Comparison of ENCODE assay signal across 19 cellular contexts in the genomic region with DNA sequence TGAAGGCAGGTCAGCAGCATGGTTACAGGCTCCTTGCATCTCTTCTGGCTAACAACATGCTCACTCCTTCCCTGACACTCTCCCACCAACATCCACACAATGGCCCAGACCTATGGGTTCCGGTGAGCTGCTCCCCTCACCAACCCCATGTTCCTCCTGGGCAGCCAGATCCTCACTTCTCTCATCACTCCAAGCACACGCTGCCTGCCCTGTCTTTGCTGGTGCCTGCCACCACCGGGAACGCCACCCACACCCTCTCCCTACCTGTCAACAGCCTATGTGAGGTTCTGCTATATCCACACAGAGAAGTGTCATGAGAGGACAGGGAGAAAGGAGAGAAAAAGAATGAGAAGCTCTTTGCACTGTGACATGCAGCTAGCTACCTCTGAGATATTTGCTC.
"Had no signal": no experiment of that assay in that cellular context is flagged by ENCODE, and none has a peak within 500 bp of the region (broad histone marks: within the 10 kb centered on the region; RNA-seq: fewer than 3 reads in every experiment).

No MANE protein-coding gene starts in this region.

- H3K9ac ChIP-seq: SK-N-SH had no signal

- FAIRE-seq: endometrium, frontal cortex had no signal

- H3K36me3 ChIP-seq: brain microvascular endothelial cell had no signal

- H3K9me3 Mint-ChIP-seq: activated CD4-positive, alpha-beta memory T cell treated with anti-CD3 and anti-CD28 coated beads for 36 hours; activated naive CD4-positive, alpha-beta T cell treated with anti-CD3 and anti-CD28 coated beads for 36 hours; mesothelial cell of epicardium; natural killer cell treated with Interleukin-12 subunit alpha and Interleukin-12 subunit beta and Interleukin-15 and Interleukin-18, amount 100 ng/mL, for 72 hours; T-helper 2 cell treated with Interferon-gamma antibody and Interleukin-4, amounts not matched to agents 5 μg/mL and 100 μg/mL, for 36 hours; WTC11 had no signal

- H3K27ac ChIP-seq: brain microvascular endothelial cell, coronary artery, lower lobe of right lung, stomach, upper lobe of left lung had no signal

- H3K4me1 Mint-ChIP-seq: activated CD4-positive, alpha-beta T cell treated with anti-CD3 and anti-CD28 coated beads for 36 hours; mesothelial cell of epicardium; WTC11 had no signal

- H3K4me3 ChIP-seq: coronary artery, lower lobe of right lung, stomach, upper lobe of left lung had no signal

- ATAC-seq: activated CD4-positive, alpha-beta T cell treated with anti-CD3 and anti-CD28 coated beads for 36 hours; activated CD8-positive, alpha-beta memory T cell treated with anti-CD3 and anti-CD28 coated beads, Interleukin-2, amount 10 ng/mL, durations not matched to agents 7 days and 5 days; lower lobe of right lung; WTC11 had no signal

- H3K9me3 ChIP-seq: lower lobe of right lung, SK-N-SH, stomach, upper lobe of left lung had no signal

- H3K27me3 Mint-ChIP-seq: activated CD4-positive, alpha-beta memory T cell treated with anti-CD3 and anti-CD28 coated beads for 36 hours; activated CD4-positive, alpha-beta T cell treated with anti-CD3 and anti-CD28 coated beads for 36 hours; activated CD8-positive, alpha-beta memory T cell treated with anti-CD3 and anti-CD28 coated beads, Interleukin-2, amount 10 ng/mL, durations not matched to agents 7 days and 5 days; natural killer cell treated with Interleukin-12 subunit alpha and Interleukin-12 subunit beta and Interleukin-15 and Interleukin-18, amount 100 ng/mL, for 72 hours had no signal

- H3K27ac Mint-ChIP-seq: activated CD4-positive, alpha-beta memory T cell treated with anti-CD3 and anti-CD28 coated beads for 36 hours; activated CD4-positive, alpha-beta T cell treated with anti-CD3 and anti-CD28 coated beads for 36 hours; activated CD8-positive, alpha-beta memory T cell treated with anti-CD3 and anti-CD28 coated beads, Interleukin-2, amount 10 ng/mL, durations not matched to agents 7 days and 5 days; activated naive CD4-positive, alpha-beta T cell treated with anti-CD3 and anti-CD28 coated beads for 36 hours; mesothelial cell of epicardium; natural killer cell treated with Interleukin-12 subunit alpha and Interleukin-12 subunit beta and Interleukin-15 and Interleukin-18, amount 100 ng/mL, for 72 hours; T-helper 2 cell treated with Interferon-gamma antibody and Interleukin-4, amounts not matched to agents 5 μg/mL and 100 μg/mL, for 36 hours; WTC11 had no signal

- H3K4me2 ChIP-seq: SK-N-SH had no signal

- H3K4me3 Mint-ChIP-seq: activated CD4-positive, alpha-beta memory T cell treated with anti-CD3 and anti-CD28 coated beads for 36 hours; activated CD4-positive, alpha-beta T cell treated with anti-CD3 and anti-CD28 coated beads for 36 hours; activated CD8-positive, alpha-beta memory T cell treated with anti-CD3 and anti-CD28 coated beads, Interleukin-2, amount 10 ng/mL, durations not matched to agents 7 days and 5 days; activated naive CD4-positive, alpha-beta T cell treated with anti-CD3 and anti-CD28 coated beads for 36 hours; mesothelial cell of epicardium; natural killer cell treated with Interleukin-12 subunit alpha and Interleukin-12 subunit beta and Interleukin-15 and Interleukin-18, amount 100 ng/mL, for 72 hours; T-helper 2 cell treated with Interferon-gamma antibody and Interleukin-4, amounts not matched to agents 5 μg/mL and 100 μg/mL, for 36 hours; WTC11 had no signal

- DNase-seq: activated CD4-positive, alpha-beta memory T cell treated with anti-CD3 and anti-CD28 coated beads for 36 hours; activated CD4-positive, alpha-beta T cell treated with anti-CD3 and anti-CD28 coated beads for 36 hours; activated CD8-positive, alpha-beta memory T cell treated with anti-CD3 and anti-CD28 coated beads, Interleukin-2, amount 10 ng/mL, durations not matched to agents 7 days and 5 days; activated naive CD4-positive, alpha-beta T cell treated with anti-CD3 and anti-CD28 coated beads for 36 hours; aorta; brain microvascular endothelial cell; erythroblast; lower lobe of right lung; SK-N-SH; stimulated activated CD4-positive, alpha-beta T cell treated with anti-CD3 and anti-CD28 coated beads, Interleukin-2, amount 100 ng/mL, for 24 hours; stomach; upper lobe of left lung had no signal

- H3K27me3 ChIP-seq: brain microvascular endothelial cell, stomach, upper lobe of left lung had no signal

- H3K36me3 Mint-ChIP-seq: WTC11 had no signal
